Comparison of ENCODE assay signal across 24 cellular contexts in genomic region chr1:3329640-3330281, GRCh38.
DNase-seq lines count a peak whose midpoint lies in the region; ATAC-seq and TF ChIP-seq lines count a peak whose summit lies in the region.
"Had no signal": no experiment of that assay in that cellular context is flagged by ENCODE, and none has a peak within 500 bp of the region (broad histone marks: within the 10 kb centered on the region; RNA-seq: fewer than 3 reads in every experiment).

No MANE protein-coding gene starts in this region.

- H3K27ac ChIP-seq in cardiac muscle cell (peak overlapping the region; percentile 91), right atrium auricular region (no peak overlapping the region), HEK293 (ENCODE audit: extremely low read depth, low read depth, low read length) (no peak overlapping the region), coronary artery (peak overlapping the region; percentile 48 to 59), thyroid gland (peak overlapping the region; percentile 49 to 71 (median 66))
- H3K27ac ChIP-seq: BLaER1, HL-60, RWPE1, SJCRH30 had no signal

- H3K9me3 Mint-ChIP-seq in activated CD8-positive, alpha-beta memory T cell treated with anti-CD3 and anti-CD28 coated beads, Interleukin-2, amount 10 ng/mL, durations not matched to agents 7 days and 5 days (ENCODE audit: low read depth), result no peaks in the 10 kb centered on the region
- peaks cover 7% of the 10 kb centered on the region for H3K9me3 Mint-ChIP-seq in MCF 10A (ENCODE audit: unreplicated experiment)
- H3K9me3 Mint-ChIP-seq: CD4-positive, alpha-beta memory T cell; HFFc6 had no signal

- no peaks in the 10 kb centered on the region for H3K36me3 ChIP-seq in cardiac muscle cell
- no peaks in the 10 kb centered on the region for H3K36me3 ChIP-seq in right atrium auricular region
- H3K36me3 ChIP-seq in HEK293 (ENCODE audit: control insufficient read depth in 2 of 2, insufficient read depth in 1 of 2, low read length in 2 of 2), result no peaks in the 10 kb centered on the region
- no peaks in the 10 kb centered on the region for H3K36me3 ChIP-seq in thyroid gland
- H3K36me3 ChIP-seq: BLaER1, SJCRH30 had no signal

- TF ChIP-seq POLR2A in thyroid gland (IDR thresholded peaks at IDR 0.05), result no peak

- H3K9me3 ChIP-seq in cardiac muscle cell (ENCODE audit: low read depth), result no peaks in the 10 kb centered on the region
- no peaks in the 10 kb centered on the region for H3K9me3 ChIP-seq in right atrium auricular region
- no peaks in the 10 kb centered on the region for H3K9me3 ChIP-seq in HEK293 (ENCODE audit: control insufficient read depth, insufficient read depth, low read depth, low read length)
- H3K9me3 ChIP-seq in thyroid gland, result no peaks in the 10 kb centered on the region
- H3K9me3 ChIP-seq: BLaER1, SJCRH30 had no signal

- intact Hi-C loops in thyroid gland (cut with DNase I), result no loop called here
- intact Hi-C loops in MCF 10A (cut with micrococcal nuclease), result no loop called here

- H3K27me3 ChIP-seq in cardiac muscle cell (no peaks in the 10 kb centered on the region), right atrium auricular region (no peaks in the 10 kb centered on the region), thyroid gland (no peaks in the 10 kb centered on the region)

- H3K27ac Mint-ChIP-seq in activated CD8-positive, alpha-beta memory T cell treated with anti-CD3 and anti-CD28 coated beads, Interleukin-2, amount 10 ng/mL, durations not matched to agents 7 days and 5 days, result no peak overlapping the region
- H3K27ac Mint-ChIP-seq in MCF 10A (ENCODE audit: low read depth, unreplicated experiment), result no peak overlapping the region
- H3K27ac Mint-ChIP-seq: HFFc6 had no signal

- H3K4me1 Mint-ChIP-seq in activated CD8-positive, alpha-beta memory T cell treated with anti-CD3 and anti-CD28 coated beads, Interleukin-2, amount 10 ng/mL, durations not matched to agents 7 days and 5 days, result no peaks in the 10 kb centered on the region
- H3K4me1 Mint-ChIP-seq in MCF 10A (ENCODE audit: insufficient read depth, unreplicated experiment), result no peaks in the 10 kb centered on the region
- H3K4me1 Mint-ChIP-seq: CD4-positive, alpha-beta memory T cell had no signal

- no peak for TF ChIP-seq CTCF in cardiac muscle cell (IDR thresholded peaks at IDR 0.05; ENCODE audit: low read depth, low read length)
- TF ChIP-seq CTCF in right atrium auricular region (IDR thresholded peaks at IDR 0.05), result no peak
- TF ChIP-seq CTCF in HEK293 (tag by site-specific recombination; IDR thresholded peaks at IDR 0.05), result no peak
- no peak for TF ChIP-seq CTCF in coronary artery (IDR thresholded peaks at IDR 0.05)
- TF ChIP-seq CTCF in thyroid gland (IDR thresholded peaks at IDR 0.05), result no peak
- no peak for TF ChIP-seq CTCF in MCF 10A (IDR thresholded peaks at IDR 0.05; ENCODE audit: unreplicated experiment)

- CTCF ChIA-PET in HEK293 (lab: Yijun Ruan, JAX), result no interaction called here
- CTCF ChIA-PET in activated CD8-positive, alpha-beta memory T cell treated with anti-CD3 and anti-CD28 coated beads, Interleukin-2, amount 10 ng/mL, durations not matched to agents 7 days and 5 days (lab: Charles Lee), result no interaction called here
- CTCF ChIA-PET in MCF 10A (lab: Yijun Ruan, JAX), result interaction anchor here (0.6 kb wide), 1 partner anchor 29 kb away, joined by 3 read pairs; no protein-coding TSS in a partner anchor

- H3K36me3 Mint-ChIP-seq in activated CD8-positive, alpha-beta memory T cell treated with anti-CD3 and anti-CD28 coated beads, Interleukin-2, amount 10 ng/mL, durations not matched to agents 7 days and 5 days, result no peaks in the 10 kb centered on the region
- H3K36me3 Mint-ChIP-seq in MCF 10A (ENCODE audit: insufficient read depth, unreplicated experiment), result no peaks in the 10 kb centered on the region
- H3K36me3 Mint-ChIP-seq: CD4-positive, alpha-beta memory T cell had no signal

- POLR2A ChIA-PET in HEK293 (lab: Yijun Ruan, JAX) (no interaction called here), MCF 10A (lab: Yijun Ruan, JAX) (no interaction called here)

- BruUV-seq in MCF 10A (replicated peaks; lab: Mats Ljungman, UMichigan), result no TSS peak

- H3K27me3 Mint-ChIP-seq in activated CD8-positive, alpha-beta memory T cell treated with anti-CD3 and anti-CD28 coated beads, Interleukin-2, amount 10 ng/mL, durations not matched to agents 7 days and 5 days, result no peaks in the 10 kb centered on the region
- no peaks in the 10 kb centered on the region for H3K27me3 Mint-ChIP-seq in MCF 10A (ENCODE audit: insufficient read depth, unreplicated experiment)

- peaks cover 80% of the 10 kb centered on the region for H3K4me1 ChIP-seq in cardiac muscle cell (ENCODE audit: low read depth)
- H3K4me1 ChIP-seq in right atrium auricular region, result peaks cover 0 to 4% of the 10 kb centered on the region in 2 donors
- H3K4me1 ChIP-seq in HEK293 (ENCODE audit: control insufficient read depth, insufficient read depth, low read length), result peaks cover 9% of the 10 kb centered on the region
- peaks cover 31 to 59% of the 10 kb centered on the region in 2 donors for H3K4me1 ChIP-seq in thyroid gland

- no peak overlapping the region for H3K4me3 ChIP-seq in cardiac muscle cell
- no peak overlapping the region for H3K4me3 ChIP-seq in right atrium auricular region
- no peak overlapping the region for H3K4me3 ChIP-seq in HEK293 (ENCODE audit: low read depth, low read length)
- no peak overlapping the region for H3K4me3 ChIP-seq in coronary artery
- H3K4me3 ChIP-seq in thyroid gland (replicated peaks in 1 of 3), result no peak overlapping the region
- H3K4me3 ChIP-seq: BLaER1, GM12878, SJCRH30 had no signal

- ATAC-seq in activated CD8-positive, alpha-beta memory T cell treated with anti-CD3 and anti-CD28 coated beads, Interleukin-2, amount 10 ng/mL, durations not matched to agents 7 days and 5 days, result no peak
- no peak for ATAC-seq in HG02885 (IDR thresholded peaks at IDR 0.05; ENCODE audit: poor library complexity, unreplicated experiment)
- ATAC-seq: GM12878, PC-3 had no signal

- H3K4me3 Mint-ChIP-seq in activated CD8-positive, alpha-beta memory T cell treated with anti-CD3 and anti-CD28 coated beads, Interleukin-2, amount 10 ng/mL, durations not matched to agents 7 days and 5 days, result no peak overlapping the region
- H3K4me3 Mint-ChIP-seq in MCF 10A (ENCODE audit: unreplicated experiment), result no peak overlapping the region
- H3K4me3 Mint-ChIP-seq: CD4-positive, alpha-beta memory T cell; HFFc6 had no signal

- DNase-seq in cardiac muscle cell (ENCODE audit: low read depth in 1 of 2, low spot score in 1 of 2) (peak in 1 of 2 donors; percentile 76), right atrium auricular region (ENCODE audit: low spot score) (no peak), coronary artery (ENCODE audit: low spot score) (no peak), thyroid gland (peak; percentile 68 to 81), MCF 10A (ENCODE audit: unreplicated experiment) (no peak)
- no peak for DNase-seq in activated CD8-positive, alpha-beta memory T cell treated with anti-CD3 and anti-CD28 coated beads, Interleukin-2, amount 10 ng/mL, durations not matched to agents 7 days and 5 days
- DNase-seq: CD4-positive, alpha-beta memory T cell; DMS153; EL; HFFc6; IMR-90; NCI-H1092; NCI-H1436 treated with DMSO at 0.1 percent for 48 hours; NCI-H2029; NCI-H345; NCI-H524 treated with DMSO at 0.1 percent for 48 hours; PC-3; SJCRH30 had no signal

- 28 to 43% methylated on average over 4 to 11 of the region's 12 CpGs for WGBS in thyroid gland, 2 donors

TF ChIP-seq in HEK293, 187 proteins besides CTCF, POLR2A, EP300 and RAD21:
- TF ChIP-seq ZNF449 (tag by site-specific recombination; IDR thresholded peaks at IDR 0.05) (peak; percentile 72; the same call in 1 of the 2 replicates), ZSCAN5A (tag by site-specific recombination; IDR thresholded peaks at IDR 0.05) (no peak), KLF9 (tag by site-specific recombination; IDR thresholded peaks at IDR 0.05; ENCODE audit: low read depth) (no peak), ZFHX2 (tag by site-specific recombination; conservative IDR thresholded peaks at IDR 0.05) (peak; percentile 75), ZNF239 (tag by site-specific recombination; IDR thresholded peaks at IDR 0.05) (no peak), ZBTB20 (tag by site-specific recombination; IDR thresholded peaks at IDR 0.05) (peak; percentile 43), SCRT1 (tag by site-specific recombination; IDR thresholded peaks at IDR 0.05; ENCODE audit: borderline replicate concordance) (0 out of 2 replicates have a peak, but pooled peaks have one; percentile 27), MZF1 (tag by site-specific recombination; IDR thresholded peaks at IDR 0.05; ENCODE audit: borderline replicate concordance) (no peak), ZBTB8A (tag by site-specific recombination; IDR thresholded peaks at IDR 0.05) (0 out of 2 replicates have a peak, but pooled peaks have one; percentile 13), GLI2 (tag by site-specific recombination; IDR thresholded peaks at IDR 0.05; ENCODE audit: borderline replicate concordance, low read depth) (no peak), ZBTB21 (tag by site-specific recombination; IDR thresholded peaks at IDR 0.05) (no peak), ZNF514 (tag by site-specific recombination; IDR thresholded peaks at IDR 0.05) (no peak), EGR2 (tag by site-specific recombination; IDR thresholded peaks at IDR 0.05; ENCODE audit: low read depth) (peak; percentile 36; the same call in 1 of the 2 replicates)

Comparison
In these comparisons a context has a peak if more than half of its experiments do, and no peak if none do; other contexts are left out.
1. H3K27ac ChIP-seq: peak in cardiac muscle cell (single experiment), coronary artery (2 of 2) and thyroid gland (3 of 3); none in right atrium auricular region (0 of 2) and HEK293 (single experiment).
2. DNase-seq: peak in thyroid gland (2 of 2); none in right atrium auricular region (single experiment), coronary artery (single experiment), activated CD8-positive, alpha-beta memory T cell treated with anti-CD3 and anti-CD28 coated beads, Interleukin-2, amount 10 ng/mL, durations not matched to agents 7 days and 5 days (single experiment) and MCF 10A (single experiment).